In genomic region chr6:29728173-29728879, GRCh38 we compare ENCODE assay signal across 18 cellular contexts. TPM values are rescaled to one million over a fixed set of nuclear protein-coding genes. Genes with fewer than 3 reads are reported as not detected.
DNase-seq lines count a peak whose midpoint lies in the region; FAIRE-seq and TF ChIP-seq lines count a peak whose summit lies in the region.
"Had no signal": no experiment of that assay in that cellular context is flagged by ENCODE, and none has a peak within 500 bp of the region (broad histone marks: within the 10 kb centered on the region; RNA-seq: fewer than 3 reads in every experiment).

No MANE protein-coding gene starts in this region.

- peaks cover 58% of the 10 kb centered on the region for H3K36me3 ChIP-seq in neutrophil
- H3K36me3 ChIP-seq: cardiac muscle cell, WERI-Rb-1 had no signal

- peak; percentile 78 for TF ChIP-seq POLR2A in GM12892 (IDR thresholded peaks at IDR 0.05; ENCODE audit: low read depth, low read length)

- FAIRE-seq in GM12892 (lab: Jason Lieb, UNC), result no peak
- FAIRE-seq: urothelium cell line had no signal

- H3K9me3 ChIP-seq in neutrophil, result no peaks in the 10 kb centered on the region

- peaks cover 55% of the 10 kb centered on the region for H3K4me1 Mint-ChIP-seq in activated naive CD8-positive, alpha-beta T cell treated with anti-CD3 and anti-CD28 coated beads for 36 hours

- H3K9me3 Mint-ChIP-seq in activated naive CD8-positive, alpha-beta T cell treated with anti-CD3 and anti-CD28 coated beads for 36 hours, result no peaks in the 10 kb centered on the region

- TF ChIP-seq CTCF in neutrophil (IDR thresholded peaks at IDR 0.05), result no peak

- DNase-seq in activated CD8-positive, alpha-beta memory T cell treated with anti-CD3 and anti-CD28 coated beads for 24 hours, result peak; percentile 59
- no peak for DNase-seq in activated CD8-positive, alpha-beta memory T cell treated with anti-CD3 and anti-CD28 coated beads, Interleukin-2, amount 50 U/mL, for 48 hours
- no peak for DNase-seq in GM12892 (ENCODE audit: insufficient read length)
- DNase-seq in activated naive CD8-positive, alpha-beta T cell treated with anti-CD3 and anti-CD28 coated beads for 36 hours, result no peak
- no peak for DNase-seq in nucleus accumbens (lab: John Stamatoyannopoulos, UW)
- no peak for DNase-seq in SHP77 (lab: John Stamatoyannopoulos, UW)
- no peak for DNase-seq in NCI-H82 treated with DMSO at 0.1 percent for 48 hours (lab: John Stamatoyannopoulos, UW; ENCODE audit: unreplicated experiment)
- DNase-seq: DMS53; midbrain; NCI-H1436; NCI-H526; Right ventricle myocardium superior; stimulated activated CD4-positive, alpha-beta T cell treated with anti-CD3 and anti-CD28 coated beads, Interleukin-4, amount 100 ng/mL, for 24 hours; WERI-Rb-1 had no signal

- peaks cover 22 to 32% of the 10 kb centered on the region in 2 experiments for H3K4me1 ChIP-seq in neutrophil (ENCODE audit: control insufficient read depth in 1 of 2, insufficient read depth in 1 of 2, low read depth in 1 of 2, low read length in 1 of 2)

- no peak overlapping the region for H3K4me3 ChIP-seq in neutrophil (ENCODE audit: low read depth in 1 of 2, low read length in 1 of 2)
- H3K4me3 ChIP-seq: cardiac muscle cell had no signal

- no peaks in the 10 kb centered on the region for H3K27me3 ChIP-seq in neutrophil

- peak overlapping the region; percentile 22 for H3K27ac ChIP-seq in neutrophil
- H3K27ac ChIP-seq: cardiac muscle cell, WERI-Rb-1 had no signal

- peaks cover 53% of the 10 kb centered on the region for H3K36me3 Mint-ChIP-seq in activated naive CD8-positive, alpha-beta T cell treated with anti-CD3 and anti-CD28 coated beads for 36 hours

- H3K27ac Mint-ChIP-seq in activated naive CD8-positive, alpha-beta T cell treated with anti-CD3 and anti-CD28 coated beads for 36 hours, result peak overlapping the region; percentile 70

- H3K27me3 Mint-ChIP-seq in activated naive CD8-positive, alpha-beta T cell treated with anti-CD3 and anti-CD28 coated beads for 36 hours, result no peaks in the 10 kb centered on the region

- H3K4me3 Mint-ChIP-seq in activated naive CD8-positive, alpha-beta T cell treated with anti-CD3 and anti-CD28 coated beads for 36 hours, result no peak overlapping the region

RNA-seq across cellular contexts. Expression of gene HLA-F, which starts 5.1 kb away (rescaled TPM):
- 413 TPM for polyA plus RNA-seq in GM12892 (2012; ENCODE audit: missing spikeins)
- total RNA-seq in activated naive CD8-positive, alpha-beta T cell treated with anti-CD3 and anti-CD28 coated beads for 36 hours, result 100 to 1,000 TPM; 178 to 181 TPM

RNA-seq across cellular contexts. Expression of gene ZFP57, which starts 47.4 kb away (rescaled TPM):
- not detected for polyA plus RNA-seq in GM12892 (2012; ENCODE audit: missing spikeins)
- 10 to 100 TPM; 10.6 to 11.5 TPM for total RNA-seq in activated naive CD8-positive, alpha-beta T cell treated with anti-CD3 and anti-CD28 coated beads for 36 hours
- total RNA-seq: glomerular endothelial cell, Right ventricle myocardium superior had no signal
